Comparison of ENCODE assay signal across 2 cellular contexts in the genomic region with DNA sequence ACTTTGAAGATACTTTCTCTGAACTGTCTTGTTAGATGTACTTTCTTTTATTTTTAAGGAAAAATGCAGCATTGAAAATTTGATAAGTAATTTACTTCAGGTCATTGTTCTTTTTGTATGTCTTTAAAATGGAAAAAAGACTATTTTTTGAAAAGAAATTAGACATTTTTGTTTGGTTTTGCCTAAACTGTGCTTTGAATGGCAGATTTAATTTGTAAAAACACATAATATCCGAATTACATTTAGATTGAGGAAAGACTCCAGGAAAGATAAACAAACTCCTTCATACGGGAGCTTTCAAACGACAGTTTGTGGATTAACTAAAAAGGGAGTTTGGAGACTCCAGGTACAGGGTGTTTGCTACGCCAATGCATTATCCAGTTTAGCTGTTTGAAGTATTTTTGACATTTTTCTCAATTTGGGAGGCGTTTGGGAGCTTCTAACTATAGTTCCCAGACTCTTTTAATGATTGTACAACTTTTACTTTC.
TF ChIP-seq lines count a peak whose summit lies in the region.

No MANE protein-coding gene starts in this region.

TF ChIP-seq in SK-N-SH, 30 proteins besides CTCF, POLR2A, EP300 and RAD21 (continued from another document):
- TF ChIP-seq, protein P1, sequence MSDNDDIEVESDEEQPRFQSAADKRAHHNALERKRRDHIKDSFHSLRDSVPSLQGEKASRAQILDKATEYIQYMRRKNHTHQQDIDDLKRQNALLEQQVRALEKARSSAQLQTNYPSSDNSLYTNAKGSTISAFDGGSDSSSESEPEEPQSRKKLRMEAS (IDR thresholded peaks at IDR 0.05; ENCODE audit: low read depth) = no peak
- TF ChIP-seq, protein P2, sequence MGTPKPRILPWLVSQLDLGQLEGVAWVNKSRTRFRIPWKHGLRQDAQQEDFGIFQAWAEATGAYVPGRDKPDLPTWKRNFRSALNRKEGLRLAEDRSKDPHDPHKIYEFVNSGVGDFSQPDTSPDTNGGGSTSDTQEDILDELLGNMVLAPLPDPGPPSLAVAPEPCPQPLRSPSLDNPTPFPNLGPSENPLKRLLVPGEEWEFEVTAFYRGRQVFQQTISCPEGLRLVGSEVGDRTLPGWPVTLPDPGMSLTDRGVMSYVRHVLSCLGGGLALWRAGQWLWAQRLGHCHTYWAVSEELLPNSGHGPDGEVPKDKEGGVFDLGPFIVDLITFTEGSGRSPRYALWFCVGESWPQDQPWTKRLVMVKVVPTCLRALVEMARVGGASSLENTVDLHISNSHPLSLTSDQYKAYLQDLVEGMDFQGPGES (IDR thresholded peaks at IDR 0.05; ENCODE audit: low read depth, low read length) = no peak
- TF ChIP-seq, protein P3, sequence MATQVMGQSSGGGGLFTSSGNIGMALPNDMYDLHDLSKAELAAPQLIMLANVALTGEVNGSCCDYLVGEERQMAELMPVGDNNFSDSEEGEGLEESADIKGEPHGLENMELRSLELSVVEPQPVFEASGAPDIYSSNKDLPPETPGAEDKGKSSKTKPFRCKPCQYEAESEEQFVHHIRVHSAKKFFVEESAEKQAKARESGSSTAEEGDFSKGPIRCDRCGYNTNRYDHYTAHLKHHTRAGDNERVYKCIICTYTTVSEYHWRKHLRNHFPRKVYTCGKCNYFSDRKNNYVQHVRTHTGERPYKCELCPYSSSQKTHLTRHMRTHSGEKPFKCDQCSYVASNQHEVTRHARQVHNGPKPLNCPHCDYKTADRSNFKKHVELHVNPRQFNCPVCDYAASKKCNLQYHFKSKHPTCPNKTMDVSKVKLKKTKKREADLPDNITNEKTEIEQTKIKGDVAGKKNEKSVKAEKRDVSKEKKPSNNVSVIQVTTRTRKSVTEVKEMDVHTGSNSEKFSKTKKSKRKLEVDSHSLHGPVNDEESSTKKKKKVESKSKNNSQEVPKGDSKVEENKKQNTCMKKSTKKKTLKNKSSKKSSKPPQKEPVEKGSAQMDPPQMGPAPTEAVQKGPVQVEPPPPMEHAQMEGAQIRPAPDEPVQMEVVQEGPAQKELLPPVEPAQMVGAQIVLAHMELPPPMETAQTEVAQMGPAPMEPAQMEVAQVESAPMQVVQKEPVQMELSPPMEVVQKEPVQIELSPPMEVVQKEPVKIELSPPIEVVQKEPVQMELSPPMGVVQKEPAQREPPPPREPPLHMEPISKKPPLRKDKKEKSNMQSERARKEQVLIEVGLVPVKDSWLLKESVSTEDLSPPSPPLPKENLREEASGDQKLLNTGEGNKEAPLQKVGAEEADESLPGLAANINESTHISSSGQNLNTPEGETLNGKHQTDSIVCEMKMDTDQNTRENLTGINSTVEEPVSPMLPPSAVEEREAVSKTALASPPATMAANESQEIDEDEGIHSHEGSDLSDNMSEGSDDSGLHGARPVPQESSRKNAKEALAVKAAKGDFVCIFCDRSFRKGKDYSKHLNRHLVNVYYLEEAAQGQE (IDR thresholded peaks at IDR 0.05; ENCODE audit: low read depth, low read length) = no peak
- no peak for TF ChIP-seq POLR2AphosphoS5 (IDR thresholded peaks at IDR 0.05; ENCODE audit: low read depth, low read length)
- TF ChIP-seq NRF1 (IDR thresholded peaks at IDR 0.05; ENCODE audit: low read depth, low read length) = no peak
- TF ChIP-seq, protein P4, sequence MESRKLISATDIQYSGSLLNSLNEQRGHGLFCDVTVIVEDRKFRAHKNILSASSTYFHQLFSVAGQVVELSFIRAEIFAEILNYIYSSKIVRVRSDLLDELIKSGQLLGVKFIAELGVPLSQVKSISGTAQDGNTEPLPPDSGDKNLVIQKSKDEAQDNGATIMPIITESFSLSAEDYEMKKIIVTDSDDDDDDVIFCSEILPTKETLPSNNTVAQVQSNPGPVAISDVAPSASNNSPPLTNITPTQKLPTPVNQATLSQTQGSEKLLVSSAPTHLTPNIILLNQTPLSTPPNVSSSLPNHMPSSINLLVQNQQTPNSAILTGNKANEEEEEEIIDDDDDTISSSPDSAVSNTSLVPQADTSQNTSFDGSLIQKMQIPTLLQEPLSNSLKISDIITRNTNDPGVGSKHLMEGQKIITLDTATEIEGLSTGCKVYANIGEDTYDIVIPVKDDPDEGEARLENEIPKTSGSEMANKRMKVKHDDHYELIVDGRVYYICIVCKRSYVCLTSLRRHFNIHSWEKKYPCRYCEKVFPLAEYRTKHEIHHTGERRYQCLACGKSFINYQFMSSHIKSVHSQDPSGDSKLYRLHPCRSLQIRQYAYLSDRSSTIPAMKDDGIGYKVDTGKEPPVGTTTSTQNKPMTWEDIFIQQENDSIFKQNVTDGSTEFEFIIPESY (IDR thresholded peaks at IDR 0.05; ENCODE audit: borderline replicate concordance, low read depth) = no peak
- no peak for TF ChIP-seq RFX5 (IDR thresholded peaks at IDR 0.05; ENCODE audit: low read length)
- no peak for TF ChIP-seq MXI1 (IDR thresholded peaks at IDR 0.05; ENCODE audit: low read depth, low read length)
- TF ChIP-seq CHD2 (IDR thresholded peaks at IDR 0.05; ENCODE audit: low read length, partially characterized antibody) = no peak
- no peak for TF ChIP-seq TAF1 (IDR thresholded peaks at IDR 0.05; ENCODE audit: borderline replicate concordance, low read depth, low read length)
- no peak for TF ChIP-seq EZH2phosphoT487 (IDR thresholded peaks at IDR 0.05; ENCODE audit: borderline replicate concordance, low read depth)

TF ChIP-seq in SK-N-SH treated with all-trans-retinoic acid at 6 μM for 48 hours, 23 proteins besides CTCF, POLR2A, EP300 and RAD21 (continued from another document):
- TF ChIP-seq, protein P5, sequence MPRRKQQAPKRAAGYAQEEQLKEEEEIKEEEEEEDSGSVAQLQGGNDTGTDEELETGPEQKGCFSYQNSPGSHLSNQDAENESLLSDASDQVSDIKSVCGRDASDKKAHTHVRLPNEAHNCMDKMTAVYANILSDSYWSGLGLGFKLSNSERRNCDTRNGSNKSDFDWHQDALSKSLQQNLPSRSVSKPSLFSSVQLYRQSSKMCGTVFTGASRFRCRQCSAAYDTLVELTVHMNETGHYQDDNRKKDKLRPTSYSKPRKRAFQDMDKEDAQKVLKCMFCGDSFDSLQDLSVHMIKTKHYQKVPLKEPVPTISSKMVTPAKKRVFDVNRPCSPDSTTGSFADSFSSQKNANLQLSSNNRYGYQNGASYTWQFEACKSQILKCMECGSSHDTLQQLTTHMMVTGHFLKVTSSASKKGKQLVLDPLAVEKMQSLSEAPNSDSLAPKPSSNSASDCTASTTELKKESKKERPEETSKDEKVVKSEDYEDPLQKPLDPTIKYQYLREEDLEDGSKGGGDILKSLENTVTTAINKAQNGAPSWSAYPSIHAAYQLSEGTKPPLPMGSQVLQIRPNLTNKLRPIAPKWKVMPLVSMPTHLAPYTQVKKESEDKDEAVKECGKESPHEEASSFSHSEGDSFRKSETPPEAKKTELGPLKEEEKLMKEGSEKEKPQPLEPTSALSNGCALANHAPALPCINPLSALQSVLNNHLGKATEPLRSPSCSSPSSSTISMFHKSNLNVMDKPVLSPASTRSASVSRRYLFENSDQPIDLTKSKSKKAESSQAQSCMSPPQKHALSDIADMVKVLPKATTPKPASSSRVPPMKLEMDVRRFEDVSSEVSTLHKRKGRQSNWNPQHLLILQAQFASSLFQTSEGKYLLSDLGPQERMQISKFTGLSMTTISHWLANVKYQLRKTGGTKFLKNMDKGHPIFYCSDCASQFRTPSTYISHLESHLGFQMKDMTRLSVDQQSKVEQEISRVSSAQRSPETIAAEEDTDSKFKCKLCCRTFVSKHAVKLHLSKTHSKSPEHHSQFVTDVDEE (CRISPR knock-in tag; IDR thresholded peaks at IDR 0.05) = no peak
- TF ChIP-seq OSR1 (CRISPR knock-in tag; IDR thresholded peaks at IDR 0.05) = no peak
- no peak for TF ChIP-seq SNAI2 (CRISPR knock-in tag; IDR thresholded peaks at IDR 0.05)
